Comparison of ENCODE assay signal across 8 cellular contexts in genomic region chr6:41200296-41200900, GRCh38. TPM values are rescaled to one million over a fixed set of nuclear protein-coding genes. Genes with fewer than 3 reads are reported as not detected.
DNase-seq lines count a peak whose midpoint lies in the region; ATAC-seq and TF ChIP-seq lines count a peak whose summit lies in the region.

No MANE protein-coding gene starts in this region.

- POLR2A ChIA-PET in T-cell (lab: Charles Lee) = no interaction called here

- H3K4me3 Mint-ChIP-seq in T-cell = peak overlapping the region; percentile 38 to 80 (median 57)
- H3K4me3 Mint-ChIP-seq in activated naive CD8-positive, alpha-beta T cell treated with anti-CD3 and anti-CD28 coated beads, Interleukin-2, amount 50 U/mL, for 24 hours = peak overlapping the region; percentile 70
- no peak overlapping the region for H3K4me3 Mint-ChIP-seq in mesothelial cell of epicardium

- no peaks in the 10 kb centered on the region for H3K9me3 Mint-ChIP-seq in T-cell
- H3K9me3 Mint-ChIP-seq in activated naive CD8-positive, alpha-beta T cell treated with anti-CD3 and anti-CD28 coated beads, Interleukin-2, amount 50 U/mL, for 24 hours = no peaks in the 10 kb centered on the region
- no peaks in the 10 kb centered on the region for H3K9me3 Mint-ChIP-seq in mesothelial cell of epicardium

- H3K27ac ChIP-seq in BLaER1 = peak overlapping the region; percentile 85

- H4K20me1 ChIP-seq in BLaER1 = no peaks in the 10 kb centered on the region

- H3K27me3 Mint-ChIP-seq in T-cell (no peaks in the 10 kb centered on the region), mesothelial cell of epicardium (ENCODE audit: low read depth) (peaks cover 42% of the 10 kb centered on the region)
- H3K27me3 Mint-ChIP-seq in activated naive CD8-positive, alpha-beta T cell treated with anti-CD3 and anti-CD28 coated beads, Interleukin-2, amount 50 U/mL, for 24 hours = no peaks in the 10 kb centered on the region

- H3K9me3 ChIP-seq in BLaER1 = no peaks in the 10 kb centered on the region

- H3K4me1 ChIP-seq in BLaER1 = peaks cover 36% of the 10 kb centered on the region

- ATAC-seq in T-cell (replicated peaks in 1 of 4) (peak; percentile 71 to 82 (median 74)), HG03378 (IDR thresholded peaks at IDR 0.05; ENCODE audit: unreplicated experiment) (no peak), GM18909 (IDR thresholded peaks at IDR 0.05; ENCODE audit: poor library complexity, unreplicated experiment) (no peak)
- peak; percentile 33 for ATAC-seq in activated naive CD8-positive, alpha-beta T cell treated with anti-CD3 and anti-CD28 coated beads, Interleukin-2, amount 50 U/mL, for 24 hours

- DNase-seq in H4 (ENCODE audit: low spot score) = peak; percentile 87
- DNase-seq in T-cell = peak; percentile 27 to 83 (median 65)
- DNase-seq in activated naive CD8-positive, alpha-beta T cell treated with anti-CD3 and anti-CD28 coated beads, Interleukin-2, amount 50 U/mL, for 24 hours = peak; percentile 58
- no peak for DNase-seq in mesothelial cell of epicardium (ENCODE audit: low spot score in 2 of 2, unreplicated experiment in 2 of 2)
- DNase-seq in NCI-H1105 (lab: John Stamatoyannopoulos, UW) = no peak

- no peak for TF ChIP-seq CTCF in mesothelial cell of epicardium (IDR thresholded peaks at IDR 0.05; ENCODE audit: unreplicated experiment)

- no peaks in the 10 kb centered on the region for H3K27me3 ChIP-seq in BLaER1

- peak overlapping the region; percentile 68 for H3K9ac ChIP-seq in BLaER1

- H3K36me3 Mint-ChIP-seq in T-cell (peaks cover 5% of the 10 kb centered on the region), mesothelial cell of epicardium (no peaks in the 10 kb centered on the region)
- H3K36me3 Mint-ChIP-seq in activated naive CD8-positive, alpha-beta T cell treated with anti-CD3 and anti-CD28 coated beads, Interleukin-2, amount 50 U/mL, for 24 hours (ENCODE audit: low read depth) = no peaks in the 10 kb centered on the region

- H3K4me1 Mint-ChIP-seq in T-cell (peaks cover 71 to 92% (median 86%) of the 10 kb centered on the region in 3 donors), mesothelial cell of epicardium (peaks cover 13% of the 10 kb centered on the region)
- peaks cover 53% of the 10 kb centered on the region for H3K4me1 Mint-ChIP-seq in activated naive CD8-positive, alpha-beta T cell treated with anti-CD3 and anti-CD28 coated beads, Interleukin-2, amount 50 U/mL, for 24 hours

- H3K27ac Mint-ChIP-seq in T-cell (peak overlapping the region; percentile 99), mesothelial cell of epicardium (peak overlapping the region; percentile 17)
- peak overlapping the region; percentile 87 for H3K27ac Mint-ChIP-seq in activated naive CD8-positive, alpha-beta T cell treated with anti-CD3 and anti-CD28 coated beads, Interleukin-2, amount 50 U/mL, for 24 hours

- H3K36me3 ChIP-seq in BLaER1 = no peaks in the 10 kb centered on the region

- H3K4me3 ChIP-seq in BLaER1 = peak overlapping the region; percentile 26; the same call in 1 of the 2 replicates

- CTCF ChIA-PET in T-cell (lab: Charles Lee) = interaction anchor here in 1 of 2 donors (0.8 to 1.2 kb wide), 3 partner anchors 8 to 78 kb away, joined by 4 to 11 read pairs (median 4); no protein-coding TSS in a partner anchor

- peak overlapping the region; percentile 90 for H3K4me2 ChIP-seq in BLaER1

RNA-seq across cellular contexts. Expression of gene TREML2, which starts 0.6 kb away (rescaled TPM):
- 0.10 TPM in 1 of 2 replicates, not detected in the other for total RNA-seq in H4 (2014; rRNA removed; shearing (Covaris generic))
- total RNA-seq in T-cell (1 to 10 TPM; 1.2 to 5.8 (median 3.7) TPM), mesothelial cell of epicardium (not detected in 3 replicates)

RNA-seq across cellular contexts. Expression of gene TREML4, which starts 27.8 kb away (rescaled TPM):
- 0.46 and 0.58 TPM in 2 replicates for total RNA-seq in H4 (2014; rRNA removed; shearing (Covaris generic))
- total RNA-seq in T-cell (not detected), mesothelial cell of epicardium (not detected in 3 replicates)

RNA-seq across cellular contexts. Expression of gene TREM2, which starts 37.5 kb away (rescaled TPM):
- 0.27 TPM in 1 of 2 replicates, not detected in the other for total RNA-seq in H4 (2014; rRNA removed; shearing (Covaris generic))
- total RNA-seq in T-cell (under 1 TPM in 2 of 5 donors, not detected in 3; 0.23 to 0.25 TPM), mesothelial cell of epicardium (not detected in 3 replicates)

RNA-seq across cellular contexts. Expression of gene TREML1, which starts 46.3 kb away (rescaled TPM):
- total RNA-seq in H4 (2014; rRNA removed; shearing (Covaris generic)) = not detected in 2 replicates
- total RNA-seq in T-cell (1 to 10 TPM in 1 of 5 donors, not detected in 4; 1.5 TPM), mesothelial cell of epicardium (not detected in 3 replicates)

Comparison
In these comparisons a context has a peak if more than half of its experiments do, and no peak if none do; other contexts are left out.
1. DNase-seq: peak in H4 (single experiment), T-cell (34 of 34) and activated naive CD8-positive, alpha-beta T cell treated with anti-CD3 and anti-CD28 coated beads, Interleukin-2, amount 50 U/mL, for 24 hours (single experiment); none in mesothelial cell of epicardium (0 of 2) and NCI-H1105 (single experiment).
2. ATAC-seq: peak in T-cell (4 of 4) and activated naive CD8-positive, alpha-beta T cell treated with anti-CD3 and anti-CD28 coated beads, Interleukin-2, amount 50 U/mL, for 24 hours (single experiment); none in HG03378 (single experiment) and GM18909 (single experiment).
3. H3K27ac Mint-ChIP-seq: peak in every context shown above with its lines; median percentile 99 in T-cell; 87 in activated naive CD8-positive, alpha-beta T cell treated with anti-CD3 and anti-CD28 coated beads, Interleukin-2, amount 50 U/mL, for 24 hours; 17 in mesothelial cell of epicardium.